ENCODE assay signal across 8 cellular contexts in the genomic region with DNA sequence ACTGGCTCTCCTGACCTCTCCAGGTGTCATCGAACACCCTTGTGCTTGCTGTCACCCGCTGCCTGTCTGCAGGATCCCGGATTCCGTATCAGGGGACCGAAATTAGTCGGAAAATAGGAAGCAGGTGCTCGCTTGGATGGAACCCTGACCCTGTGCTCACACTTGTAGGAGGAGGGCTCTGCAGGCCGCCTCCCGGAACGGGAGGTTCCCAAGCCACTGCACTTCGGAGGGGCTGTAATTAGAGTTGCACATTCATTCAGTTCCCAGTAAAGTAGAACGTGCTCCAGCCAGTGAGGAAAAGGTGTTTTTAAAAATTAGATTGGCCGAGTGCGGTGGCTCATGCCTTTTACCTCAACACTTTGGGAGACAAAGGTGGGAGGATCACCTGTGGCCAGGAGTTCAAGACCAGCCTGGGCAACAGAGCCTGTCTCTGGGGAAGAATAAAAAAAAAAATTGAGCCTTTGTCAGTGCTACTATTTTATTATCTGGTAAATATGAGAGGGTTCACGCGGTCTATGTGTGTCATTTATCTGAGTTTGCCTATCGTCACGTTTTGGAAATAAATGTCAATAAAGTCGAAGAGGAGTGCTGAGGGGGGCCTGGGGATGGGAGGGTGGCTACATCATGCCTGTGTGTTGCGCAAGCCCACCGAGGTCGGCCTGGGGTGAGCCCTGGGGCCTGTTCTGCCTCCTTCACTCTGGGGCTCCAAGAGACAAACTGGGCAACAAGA. TPM values are rescaled to one million over a fixed set of nuclear protein-coding genes. Genes with fewer than 3 reads are reported as not detected.
DNase-seq lines count a peak whose midpoint lies in the region; ATAC-seq, FAIRE-seq and TF ChIP-seq lines count a peak whose summit lies in the region.

No MANE protein-coding gene starts in this region.

- TF ChIP-seq POLR2A in HCT116 (IDR thresholded peaks at IDR 0.05; ENCODE audit: borderline replicate concordance, extremely low read depth, insufficient read depth, insufficient read length) (peak; percentile 70), endothelial cell of umbilical vein (IDR thresholded peaks at IDR 0.05; ENCODE audit: low read depth, low read length) (no peak), testis (IDR thresholded peaks at IDR 0.05) (no peak)

- CTCF ChIA-PET in HCT116 (lab: Charles Lee) (no interaction called here), endothelial cell of umbilical vein (lab: Charles Lee) (interaction anchor here (0.6 to 1.0 kb wide), 2 partner anchors 13 to 329 kb away, joined by 3 read pairs; no protein-coding TSS in a partner anchor)
- CTCF ChIA-PET in activated CD4-positive, alpha-beta memory T cell treated with anti-CD3 and anti-CD28 coated beads for 36 hours (lab: Charles Lee): interaction anchor here (0.8 to 2.8 kb wide), 4 partner anchors 12 to 352 kb away, joined by 3 to 18 read pairs (median 4); partner anchors contain the start of genes PRPF6 and PTK6

- no peaks in the 10 kb centered on the region for H3K27me3 ChIP-seq in HCT116 (ENCODE audit: insufficient read depth, low read length)
- H3K27me3 ChIP-seq in endothelial cell of umbilical vein (ENCODE audit: control insufficient read depth in 2 of 2, insufficient read depth in 2 of 2, low read length in 2 of 2): no peaks in the 10 kb centered on the region
- H3K27me3 ChIP-seq in testis: no peaks in the 10 kb centered on the region

- BruUV-seq in HCT116 (replicated peaks; lab: Mats Ljungman, UMichigan) (TSS peak; percentile 75), endothelial cell of umbilical vein (replicated peaks; lab: Mats Ljungman, UMichigan) (TSS peak; percentile 51)

- H3K79me2 ChIP-seq in HCT116 (ENCODE audit: insufficient read depth, low read length) (peaks cover 37% of the 10 kb centered on the region), endothelial cell of umbilical vein (ENCODE audit: control insufficient read depth, insufficient read depth, low read length) (peaks cover 32% of the 10 kb centered on the region)

- H4K20me1 ChIP-seq in HCT116 (ENCODE audit: insufficient read depth): no peaks in the 10 kb centered on the region
- H4K20me1 ChIP-seq in endothelial cell of umbilical vein (replicated peaks; ENCODE audit: control insufficient read depth, extremely low read depth, insufficient read depth, low read length): no peaks in the 10 kb centered on the region

- H3K27me3 Mint-ChIP-seq in activated CD4-positive, alpha-beta memory T cell treated with anti-CD3 and anti-CD28 coated beads for 36 hours: no peaks in the 10 kb centered on the region
- H3K27me3 Mint-ChIP-seq in naive thymus-derived CD8-positive, alpha-beta T cell: no peaks in the 10 kb centered on the region

- dilution Hi-C loops in endothelial cell of umbilical vein (cut with MboI; ENCODE audit: extremely low pct_ligation_motif_present, low sequenced_read_pairs): no loop called here

- 16 to 22% methylated on average over 22 of the region's 22 CpGs for WGBS in testis, 2 donors

- H3K9ac ChIP-seq in HCT116 (ENCODE audit: low read length): peak overlapping the region; percentile 95
- peak overlapping the region; percentile 88 for H3K9ac ChIP-seq in endothelial cell of umbilical vein (replicated peaks; ENCODE audit: extremely low read depth, insufficient read depth, low read length)

- H3K4me2 ChIP-seq in HCT116 (ENCODE audit: low read length): peak overlapping the region; percentile 97
- H3K4me2 ChIP-seq in endothelial cell of umbilical vein (ENCODE audit: insufficient read depth, low read length): peak overlapping the region; percentile 95

- H3K36me3 ChIP-seq in HCT116 (ENCODE audit: control insufficient read depth in 1 of 2, insufficient read depth in 2 of 2, low read length in 2 of 2): 0 out of 4 replicates have a peak, but pooled peaks cover 0 to 3% of the 10 kb centered on the region in 2 experiments
- no peaks in the 10 kb centered on the region for H3K36me3 ChIP-seq in endothelial cell of umbilical vein (ENCODE audit: control insufficient read depth in 2 of 2, extremely low read depth in 1 of 2, insufficient read depth in 2 of 2, low read length in 2 of 2)
- no peaks in the 10 kb centered on the region for H3K36me3 ChIP-seq in testis (ENCODE audit: low read depth, missing control alignments)

- intact Hi-C loops in HCT116 (cut with micrococcal nuclease) (loop anchor here (1.0 to 10.0 kb wide), 3 partner anchors 30 to 91 kb away; partner anchors contain the start of genes HELZ2, PTK6 and RTEL1), endothelial cell of umbilical vein (cut with micrococcal nuclease) (loop anchor here (1.0 to 5.0 kb wide), 5 partner anchors 11 to 79 kb away; partner anchors contain the start of genes ARFRP1, HELZ2, RTEL1 and ZGPAT), testis (cut with DNase I; ENCODE audit: low total_unique reads) (no loop called here)
- intact Hi-C loops in activated CD4-positive, alpha-beta memory T cell treated with anti-CD3 and anti-CD28 coated beads for 36 hours (cut with micrococcal nuclease): no loop called here

- H3K36me3 Mint-ChIP-seq in activated CD4-positive, alpha-beta memory T cell treated with anti-CD3 and anti-CD28 coated beads for 36 hours: peaks cover 20% of the 10 kb centered on the region
- H3K36me3 Mint-ChIP-seq in naive thymus-derived CD8-positive, alpha-beta T cell: peaks cover 6 to 16% (median 9%) of the 10 kb centered on the region in 3 donors

- H3K9me2 ChIP-seq in HCT116 (ENCODE audit: insufficient read depth): no peaks in the 10 kb centered on the region

- DNase-seq in AG20443 (ENCODE audit: low spot score) (peak; percentile 76), HCT116 (ENCODE audit: low read depth, low spot score) (peak; percentile 75), NCI-H526 (lab: John Stamatoyannopoulos, UW) (peak; percentile 85 to 93), endothelial cell of umbilical vein (ENCODE audit: low read depth, low spot score) (peak; percentile 83), testis (peak; percentile 77)
- DNase-seq in activated CD4-positive, alpha-beta memory T cell treated with anti-CD3 and anti-CD28 coated beads for 36 hours: peak; percentile 85
- peak in 6 of 10 donors; percentile 38 to 61 (median 54) for DNase-seq in naive thymus-derived CD8-positive, alpha-beta T cell

- TF ChIP-seq CTCF in HCT116 (IDR thresholded peaks at IDR 0.05 in 2 of 3, conservative IDR thresholded peaks at IDR 0.05 in 1 of 3; ENCODE audit: borderline replicate concordance in 1 of 3, insufficient read depth in 1 of 3, low read depth in 2 of 3, low read length in 2 of 3) (no peak), endothelial cell of umbilical vein (IDR thresholded peaks at IDR 0.05; ENCODE audit: extremely low read depth in 1 of 2, insufficient read depth in 1 of 2, low read depth in 1 of 2, low read length in 2 of 2) (no peak), testis (IDR thresholded peaks at IDR 0.05) (no peak)

- H3K4me3 ChIP-seq in HCT116 (replicated peaks in 1 of 2; ENCODE audit: low read depth in 1 of 2, low read length in 2 of 2) (peak overlapping the region; percentile 88 to 96), endothelial cell of umbilical vein (replicated peaks in 1 of 3; ENCODE audit: insufficient read depth in 1 of 3, low read depth in 1 of 3, low read length in 3 of 3) (peak overlapping the region; percentile 82 to 100 (median 88)), testis (peak overlapping the region; percentile 70 to 87)

- H3K4me3 Mint-ChIP-seq in activated CD4-positive, alpha-beta memory T cell treated with anti-CD3 and anti-CD28 coated beads for 36 hours: peak overlapping the region; percentile 98
- H3K4me3 Mint-ChIP-seq in naive thymus-derived CD8-positive, alpha-beta T cell: peak overlapping the region; percentile 91 to 99 (median 98)

- H3K4me1 Mint-ChIP-seq in activated CD4-positive, alpha-beta memory T cell treated with anti-CD3 and anti-CD28 coated beads for 36 hours (ENCODE audit: low read depth): peaks cover 39% of the 10 kb centered on the region
- H3K4me1 Mint-ChIP-seq in naive thymus-derived CD8-positive, alpha-beta T cell: peaks cover 12 to 61% (median 45%) of the 10 kb centered on the region in 4 donors

- no peaks in the 10 kb centered on the region for H3K9me3 Mint-ChIP-seq in activated CD4-positive, alpha-beta memory T cell treated with anti-CD3 and anti-CD28 coated beads for 36 hours
- no peaks in the 10 kb centered on the region for H3K9me3 Mint-ChIP-seq in naive thymus-derived CD8-positive, alpha-beta T cell

- H3K9me1 ChIP-seq in endothelial cell of umbilical vein (replicated peaks; ENCODE audit: control insufficient read depth, extremely low read depth, insufficient read depth, low read length): no peaks in the 10 kb centered on the region

- POLR2A ChIA-PET in HCT116 (lab: Charles Lee): interaction anchor here (1.2 to 1.4 kb wide), 3 partner anchors 13 to 91 kb away, joined by 4 to 6 read pairs (median 4); partner anchors contain the start of gene PTK6
- POLR2A ChIA-PET in activated CD4-positive, alpha-beta memory T cell treated with anti-CD3 and anti-CD28 coated beads for 36 hours (lab: Charles Lee): interaction anchor here (0.5 to 2.2 kb wide), 6 partner anchors 8 to 451 kb away, joined by 3 to 17 read pairs (median 4); partner anchors contain the start of genes RGS19 and RTEL1
- POLR2A ChIA-PET in endothelial cell of umbilical vein (lab: Charles Lee): no interaction called here
- POLR2A ChIA-PET in naive thymus-derived CD8-positive, alpha-beta T cell (lab: Charles Lee): interaction anchor here (0.6 to 13.5 kb wide), 17 partner anchors 10 to 627 kb away, joined by 3 to 740 read pairs (median 7); partner anchors contain the start of genes LIME1, PCMTD2, PPDPF and PTK6

- H3K9me3 ChIP-seq in HCT116 (ENCODE audit: control insufficient read depth in 1 of 2, insufficient read depth in 1 of 2, low read depth in 1 of 2, low read length in 2 of 2): no peaks in the 10 kb centered on the region
- no peaks in the 10 kb centered on the region for H3K9me3 ChIP-seq in endothelial cell of umbilical vein (replicated peaks; ENCODE audit: control insufficient read depth, insufficient read depth, low read length)
- H3K9me3 ChIP-seq in testis: no peaks in the 10 kb centered on the region

- H3K27ac Mint-ChIP-seq in activated CD4-positive, alpha-beta memory T cell treated with anti-CD3 and anti-CD28 coated beads for 36 hours: peak overlapping the region; percentile 97
- H3K27ac Mint-ChIP-seq in naive thymus-derived CD8-positive, alpha-beta T cell: peak overlapping the region; percentile 91 to 99 (median 98)

- peak; percentile 73 for ATAC-seq in HCT116
- ATAC-seq in naive thymus-derived CD8-positive, alpha-beta T cell: peak; percentile 18 to 20
- no peak for ATAC-seq in GM21528 (IDR thresholded peaks at IDR 0.05; ENCODE audit: low FRiP score, unreplicated experiment)

- TF ChIP-seq RAD21 in HCT116 (IDR thresholded peaks at IDR 0.05; ENCODE audit: low read depth): no peak

- H3K4me1 ChIP-seq in HCT116 (ENCODE audit: control insufficient read depth in 1 of 2, insufficient read depth in 2 of 2, low read length in 2 of 2) (peaks cover 8 to 22% of the 10 kb centered on the region in 2 experiments), endothelial cell of umbilical vein (ENCODE audit: control insufficient read depth, extremely low read depth, insufficient read depth, low read length) (peaks cover 16% of the 10 kb centered on the region), testis (peaks cover 20% of the 10 kb centered on the region)

- H3K27ac ChIP-seq in HCT116 (ENCODE audit: low read depth, low read length) (peak overlapping the region; percentile 98), endothelial cell of umbilical vein (ENCODE audit: insufficient read depth, low read depth, low read length) (peak overlapping the region; percentile 13), testis (peak overlapping the region; percentile 66 to 98)

- peak; percentile 89 for FAIRE-seq in endothelial cell of umbilical vein (lab: Jason Lieb, UNC)

- RAD21 ChIA-PET in HCT116 (lab: Charles Lee; ENCODE audit: low non-redundant PET in 1 of 2, low total read pairs in 2 of 2, uncharacterized antibody in 2 of 2, unreplicated experiment in 2 of 2): interaction anchor here in 1 of 2 experiments (0.7 kb wide), 1 partner anchor 87 kb away, joined by 4 read pairs; no protein-coding TSS in a partner anchor

- H2AFZ ChIP-seq in HCT116 (ENCODE audit: low read depth, low read length, poor library complexity, severe bottlenecking) (no peak overlapping the region), endothelial cell of umbilical vein (ENCODE audit: low read depth, low read length) (peak overlapping the region; percentile 37)

RNA-seq across cellular contexts. Expression of gene GMEB2, which starts 1.5 kb away (rescaled TPM):
- total RNA-seq in HCT116 (2021; ENCODE audit: unreplicated experiment): 13.9 TPM
- 10.0 and 10.2 TPM in 2 replicates for polyA plus RNA-seq in HCT116 (2012)
- 10 to 100 TPM; 13.6 to 14.0 TPM for total RNA-seq in activated CD4-positive, alpha-beta memory T cell treated with anti-CD3 and anti-CD28 coated beads for 36 hours
- total RNA-seq in endothelial cell of umbilical vein: 12.1 and 14.1 TPM in 2 replicates
- polyA plus RNA-seq in endothelial cell of umbilical vein: 12.7 and 13.4 TPM in 2 replicates
- 9.6 and 11.3 TPM in 2 replicates for polyA plus RNA-seq in endothelial cell of umbilical vein (2011; cell fraction: cytosol; rRNA removed)
- 14.4 and 14.8 TPM in 2 replicates for polyA plus RNA-seq in endothelial cell of umbilical vein (2011; cell fraction: nucleus; rRNA removed)
- 6.2 and 8.2 TPM in 2 replicates for polyA plus RNA-seq in endothelial cell of umbilical vein (2012)
- polyA minus RNA-seq in endothelial cell of umbilical vein: 8.6 and 10.4 TPM in 2 replicates
- 8.4 TPM for polyA minus RNA-seq in endothelial cell of umbilical vein (2011; cell fraction: cytosol; rRNA and poly(A)+ RNA removed)
- polyA minus RNA-seq in endothelial cell of umbilical vein (2011; cell fraction: nucleus; rRNA and poly(A)+ RNA removed): 6.0 and 6.2 TPM in 2 replicates
- total RNA-seq in naive thymus-derived CD8-positive, alpha-beta T cell: 10 to 100 TPM; 26.1 to 26.6 TPM
- polyA plus RNA-seq in naive thymus-derived CD8-positive, alpha-beta T cell: 10 to 100 TPM in 1 of 3 donors, 1 to 10 TPM in 2; 6.2 to 16.3 (median 6.8) TPM
- 10 to 100 TPM; 31.0 to 33.1 TPM for total RNA-seq in testis
- polyA plus RNA-seq in testis (ENCODE audit: insufficient read depth, low read depth, low replicate concordance): 20.3 TPM

RNA-seq across cellular contexts. Expression of gene STMN3, which starts 24.8 kb away (rescaled TPM):
- total RNA-seq in HCT116 (2021; ENCODE audit: unreplicated experiment) (138 TPM), endothelial cell of umbilical vein (1.7 and 1.8 TPM in 2 replicates), testis (10 to 100 TPM in 1 of 2 donors, 1 to 10 TPM in 1; 8.4 to 16.5 TPM)
- polyA plus RNA-seq in HCT116 (2012): 76.1 and 97.1 TPM in 2 replicates
- 10 to 100 TPM; 17.3 to 18.0 TPM for total RNA-seq in activated CD4-positive, alpha-beta memory T cell treated with anti-CD3 and anti-CD28 coated beads for 36 hours
- polyA plus RNA-seq in endothelial cell of umbilical vein (4.7 and 8.4 TPM in 2 replicates), testis (ENCODE audit: insufficient read depth, low read depth, low replicate concordance) (15.1 TPM)
- polyA plus RNA-seq in endothelial cell of umbilical vein (2011; cell fraction: cytosol; rRNA removed): 4.4 and 6.7 TPM in 2 replicates
- polyA plus RNA-seq in endothelial cell of umbilical vein (2011; cell fraction: nucleus; rRNA removed): 7.3 and 9.2 TPM in 2 replicates
- polyA plus RNA-seq in endothelial cell of umbilical vein (2012): 10.3 and 30.0 TPM in 2 replicates
- polyA minus RNA-seq in endothelial cell of umbilical vein: 2.0 and 2.2 TPM in 2 replicates
- polyA minus RNA-seq in endothelial cell of umbilical vein (2011; cell fraction: cytosol; rRNA and poly(A)+ RNA removed): not detected
- 0.58 and 1.3 TPM in 2 replicates for polyA minus RNA-seq in endothelial cell of umbilical vein (2011; cell fraction: nucleus; rRNA and poly(A)+ RNA removed)
- total RNA-seq in naive thymus-derived CD8-positive, alpha-beta T cell: 100 to 1,000 TPM in 1 of 2 experiments, 10 to 100 TPM in 1; 94.3 to 102 TPM
- polyA plus RNA-seq in naive thymus-derived CD8-positive, alpha-beta T cell: 10 to 100 TPM; 21.6 to 35.4 (median 34.0) TPM

RNA-seq across cellular contexts. Expression of gene RTEL1, which starts 29.7 kb away (rescaled TPM):
- total RNA-seq in HCT116 (2021; ENCODE audit: unreplicated experiment) (58.0 TPM), endothelial cell of umbilical vein (38.6 and 44.9 TPM in 2 replicates), testis (10 to 100 TPM; 56.8 to 84.6 TPM)
- polyA plus RNA-seq in HCT116 (2012): 24.9 and 26.1 TPM in 2 replicates
- total RNA-seq in activated CD4-positive, alpha-beta memory T cell treated with anti-CD3 and anti-CD28 coated beads for 36 hours: 10 to 100 TPM; 38.0 to 38.3 TPM
- polyA plus RNA-seq in endothelial cell of umbilical vein (17.0 and 20.6 TPM in 2 replicates), testis (ENCODE audit: insufficient read depth, low read depth, low replicate concordance) (34.2 TPM)
- 8.4 and 10.6 TPM in 2 replicates for polyA plus RNA-seq in endothelial cell of umbilical vein (2011; cell fraction: cytosol; rRNA removed)
- 206 and 223 TPM in 2 replicates for polyA plus RNA-seq in endothelial cell of umbilical vein (2011; cell fraction: nucleus; rRNA removed)
- 14.0 and 23.2 TPM in 2 replicates for polyA plus RNA-seq in endothelial cell of umbilical vein (2012)
- polyA minus RNA-seq in endothelial cell of umbilical vein: 53.6 and 72.9 TPM in 2 replicates
- 11.4 TPM for polyA minus RNA-seq in endothelial cell of umbilical vein (2011; cell fraction: cytosol; rRNA and poly(A)+ RNA removed)
- polyA minus RNA-seq in endothelial cell of umbilical vein (2011; cell fraction: nucleus; rRNA and poly(A)+ RNA removed): 67.0 and 69.2 TPM in 2 replicates
- total RNA-seq in naive thymus-derived CD8-positive, alpha-beta T cell: 10 to 100 TPM; 23.6 to 25.5 TPM
- polyA plus RNA-seq in naive thymus-derived CD8-positive, alpha-beta T cell: 1 to 10 TPM; 3.2 to 6.8 (median 4.4) TPM

RNA-seq across cellular contexts. Expression of gene HELZ2, which starts 54.4 kb away (rescaled TPM):
- 44.0 TPM for total RNA-seq in HCT116 (2021; ENCODE audit: unreplicated experiment)
- 40.3 and 54.7 TPM in 2 replicates for polyA plus RNA-seq in HCT116 (2012)
- total RNA-seq in activated CD4-positive, alpha-beta memory T cell treated with anti-CD3 and anti-CD28 coated beads for 36 hours: 10 to 100 TPM; 28.5 to 32.2 TPM
- 29.2 and 33.2 TPM in 2 replicates for total RNA-seq in endothelial cell of umbilical vein
- polyA plus RNA-seq in endothelial cell of umbilical vein: 10.6 and 16.2 TPM in 2 replicates
- 5.4 and 7.9 TPM in 2 replicates for polyA plus RNA-seq in endothelial cell of umbilical vein (2011; cell fraction: cytosol; rRNA removed)
- 16.8 and 18.8 TPM in 2 replicates for polyA plus RNA-seq in endothelial cell of umbilical vein (2011; cell fraction: nucleus; rRNA removed)
- polyA plus RNA-seq in endothelial cell of umbilical vein (2012): 17.0 and 32.7 TPM in 2 replicates
- 37.2 and 43.4 TPM in 2 replicates for polyA minus RNA-seq in endothelial cell of umbilical vein
- polyA minus RNA-seq in endothelial cell of umbilical vein (2011; cell fraction: cytosol; rRNA and poly(A)+ RNA removed): 33.5 TPM
- polyA minus RNA-seq in endothelial cell of umbilical vein (2011; cell fraction: nucleus; rRNA and poly(A)+ RNA removed): 27.3 and 42.7 TPM in 2 replicates
- 10 to 100 TPM; 22.7 to 24.4 TPM for total RNA-seq in naive thymus-derived CD8-positive, alpha-beta T cell
- 1 to 10 TPM; 3.1 to 4.6 (median 4.1) TPM for polyA plus RNA-seq in naive thymus-derived CD8-positive, alpha-beta T cell
- 10 to 100 TPM; 13.5 to 22.9 TPM for total RNA-seq in testis
- polyA plus RNA-seq in testis (ENCODE audit: insufficient read depth, low read depth, low replicate concordance): 7.1 TPM

Comparison
In these comparisons a context has a peak if more than half of its experiments do, and no peak if none do; other contexts are left out.
1. H3K27ac ChIP-seq: peak in every context shown above with its lines; median percentile 98 in HCT116; 82 in testis; 13 in endothelial cell of umbilical vein.
2. intact Hi-C loops: an anchor here in HCT116 (1.0 to 10.0 kb wide) and endothelial cell of umbilical vein (1.0 to 5.0 kb wide); none called in activated CD4-positive, alpha-beta memory T cell treated with anti-CD3 and anti-CD28 coated beads for 36 hours and testis.